14 cellular contexts compared by ENCODE assay signal in genomic region chr13:26881154-26881553, GRCh38.
A peak's percentile ranks its signal among the peaks of the same experiment; 100 is the strongest.
DNase-seq lines count a peak whose midpoint lies in the region; ATAC-seq and TF ChIP-seq lines count a peak whose summit lies in the region.
"Had no signal": no experiment of that assay in that cellular context is flagged by ENCODE, and none has a peak within 500 bp of the region (broad histone marks: within the 10 kb centered on the region; RNA-seq: fewer than 3 reads in every experiment).

No MANE protein-coding gene starts in this region.

- CTCF ChIA-PET in AG04450 (lab: Charles Lee) = no interaction called here
- CTCF ChIA-PET in IMR-90 (lab: Yijun Ruan, JAX) = no interaction called here
- CTCF ChIA-PET in activated CD8-positive, alpha-beta T cell treated with anti-CD3 and anti-CD28 coated beads for 36 hours (lab: Charles Lee) = no interaction called here

- ATAC-seq in IMR-90 (ENCODE audit: low read depth) = no peak
- ATAC-seq in activated CD8-positive, alpha-beta T cell treated with anti-CD3 and anti-CD28 coated beads for 36 hours = no peak
- ATAC-seq: natural killer cell treated with Interleukin-12 subunit alpha and Interleukin-12 subunit beta and Interleukin-15 and Interleukin-18, amount 100 ng/mL, for 72 hours had no signal

- in situ Hi-C loops in IMR-90 (cut with MboI; ENCODE audit: low sequenced_read_pairs) = loop anchor here (25.0 kb wide), 1 partner anchor 694 kb away; no protein-coding TSS in a partner anchor
- in situ Hi-C loops in astrocyte of the spinal cord (cut with HindIII; ENCODE audit: low sequenced_read_pairs) = no loop called here

- no peak overlapping the region for H4K5ac ChIP-seq in IMR-90 (ENCODE audit: low read depth, low read length)

- H3K9me3 Mint-ChIP-seq in type B pancreatic cell = no peaks in the 10 kb centered on the region
- peaks cover 5% of the 10 kb centered on the region for H3K9me3 Mint-ChIP-seq in activated CD8-positive, alpha-beta T cell treated with anti-CD3 and anti-CD28 coated beads for 36 hours
- H3K9me3 Mint-ChIP-seq in nephron progenitor cell = peaks cover 26% of the 10 kb centered on the region
- H3K9me3 Mint-ChIP-seq: natural killer cell treated with Interleukin-12 subunit alpha and Interleukin-12 subunit beta and Interleukin-15 and Interleukin-18, amount 100 ng/mL, for 72 hours had no signal

- H3K56ac ChIP-seq in IMR-90 (ENCODE audit: extremely low read depth, insufficient read depth, low read length) = no peak overlapping the region

- no peaks in the 10 kb centered on the region for H3K4me1 Mint-ChIP-seq in type B pancreatic cell (ENCODE audit: unreplicated experiment)
- no peaks in the 10 kb centered on the region for H3K4me1 Mint-ChIP-seq in activated CD8-positive, alpha-beta T cell treated with anti-CD3 and anti-CD28 coated beads for 36 hours (ENCODE audit: low read depth)
- peaks cover 5% of the 10 kb centered on the region for H3K4me1 Mint-ChIP-seq in nephron progenitor cell

- H2BK20ac ChIP-seq in IMR-90 (ENCODE audit: low read depth, low read length) = no peak overlapping the region

- POLR2A ChIA-PET in AG04450 (lab: Yijun Ruan, JAX) (no interaction called here), IMR-90 (lab: Charles Lee; ENCODE audit: unreplicated experiment) (no interaction called here)
- POLR2A ChIA-PET in activated CD8-positive, alpha-beta T cell treated with anti-CD3 and anti-CD28 coated beads for 36 hours (lab: Charles Lee) = no interaction called here

- H2BK15ac ChIP-seq in IMR-90 (ENCODE audit: low read depth, low read length) = no peak overlapping the region

- TF ChIP-seq EP300 in stomach (IDR thresholded peaks at IDR 0.05) = no peak

- no peak overlapping the region for H3K4ac ChIP-seq in IMR-90 (ENCODE audit: low read depth, low read length)

- H2BK120ac ChIP-seq in IMR-90 (ENCODE audit: low read depth, low read length) = no peak overlapping the region

- WGBS in IMR-90 (ENCODE audit: extremely low coverage in 2 of 2, insufficient read length in 1 of 2), 2 experiments = 15% methylated on average over 4 of the region's 6 CpGs; no CpG with 5 or more reads in 1 of the 2 experiments
- 35 to 63% (median 58%) methylated on average over 6 of the region's 6 CpGs for WGBS in stomach, 5 donors

- H2AK9ac ChIP-seq in IMR-90 (replicated peaks; ENCODE audit: low read depth, low read length, poor library complexity) = no peak overlapping the region

- no peak overlapping the region for H3K9ac ChIP-seq in IMR-90 (ENCODE audit: low read depth, low read length)

- H3K27me3 Mint-ChIP-seq in type B pancreatic cell (peaks cover 8% of the 10 kb centered on the region), nephron progenitor cell (ENCODE audit: low read depth, poor library complexity) (peaks cover 6% of the 10 kb centered on the region)
- peaks cover 12% of the 10 kb centered on the region for H3K27me3 Mint-ChIP-seq in activated CD8-positive, alpha-beta T cell treated with anti-CD3 and anti-CD28 coated beads for 36 hours

- dilution Hi-C loops in IMR-90 (cut with HindIII; ENCODE audit: low sequenced_read_pairs, unreplicated experiment) = no loop called here

- no peaks in the 10 kb centered on the region for H3K36me3 ChIP-seq in IMR-90 (ENCODE audit: control insufficient read depth, insufficient read depth, low read length)
- H3K36me3 ChIP-seq in stomach = no peaks in the 10 kb centered on the region

- intact Hi-C loops in IMR-90 (cut with micrococcal nuclease) (no loop called here), stomach (cut with DNase I; ENCODE audit: low total_unique reads) (no loop called here)
- intact Hi-C loops in activated CD8-positive, alpha-beta T cell treated with anti-CD3 and anti-CD28 coated beads for 36 hours (cut with micrococcal nuclease) = no loop called here

- H3K36me3 Mint-ChIP-seq in type B pancreatic cell (no peaks in the 10 kb centered on the region), nephron progenitor cell (ENCODE audit: low read depth) (peaks cover 3% of the 10 kb centered on the region)
- H3K36me3 Mint-ChIP-seq in activated CD8-positive, alpha-beta T cell treated with anti-CD3 and anti-CD28 coated beads for 36 hours (ENCODE audit: low read depth) = no peaks in the 10 kb centered on the region
- H3K36me3 Mint-ChIP-seq: natural killer cell treated with Interleukin-12 subunit alpha and Interleukin-12 subunit beta and Interleukin-15 and Interleukin-18, amount 100 ng/mL, for 72 hours had no signal

- H4K20me1 ChIP-seq in IMR-90 (ENCODE audit: insufficient read depth, low read length) = no peaks in the 10 kb centered on the region

- no peaks in the 10 kb centered on the region for H3K4me1 ChIP-seq in IMR-90 (ENCODE audit: control insufficient read depth, insufficient read depth, low read length)
- peaks cover 0 to 7% (median 0%) of the 10 kb centered on the region in 4 donors for H3K4me1 ChIP-seq in stomach

- H3K27ac Mint-ChIP-seq in type B pancreatic cell (no peak overlapping the region), nephron progenitor cell (no peak overlapping the region)
- H3K27ac Mint-ChIP-seq in activated CD8-positive, alpha-beta T cell treated with anti-CD3 and anti-CD28 coated beads for 36 hours = no peak overlapping the region
- H3K27ac Mint-ChIP-seq: natural killer cell treated with Interleukin-12 subunit alpha and Interleukin-12 subunit beta and Interleukin-15 and Interleukin-18, amount 100 ng/mL, for 72 hours had no signal

- H3K9me3 ChIP-seq in AG04450 (ENCODE audit: control insufficient read depth, insufficient read depth, low read length) (no peaks in the 10 kb centered on the region; the same call in 1 of the 2 replicates), IMR-90 (ENCODE audit: control insufficient read depth, insufficient read depth, low read length) (no peaks in the 10 kb centered on the region; the same call in 1 of the 2 replicates), stomach (peaks cover 0 to 21% (median 16%) of the 10 kb centered on the region in 4 donors)

- DNase-seq in AG04450 (ENCODE audit: low read depth, low spot score) (peak; percentile 3), IMR-90 (peak; percentile 47), astrocyte of the spinal cord (ENCODE audit: low read depth, low spot score) (peak; percentile 46), kidney glomerular epithelial cell (lab: John Stamatoyannopoulos, UW) (peak; percentile 65), type B pancreatic cell (ENCODE audit: extremely low spot score, unreplicated experiment) (no peak), nephron progenitor cell (no peak), stomach (no peak)
- DNase-seq in activated CD8-positive, alpha-beta T cell treated with anti-CD3 and anti-CD28 coated beads for 36 hours = no peak
- DNase-seq: activated CD4-positive, CD25-positive, alpha-beta regulatory T cell treated with anti-CD3 and anti-CD28 coated beads, Interleukin-2, amount 50 U/mL, for 72 hours; activated T-cell treated with anti-CD3 and anti-CD28 coated beads, Interleukin-2, amount 50 U/mL, for 48 hours; islet precursor cell had no signal

- H2AK5ac ChIP-seq in IMR-90 (ENCODE audit: low read depth, low read length) = no peak overlapping the region

- no peak overlapping the region for H2BK5ac ChIP-seq in IMR-90 (ENCODE audit: low read depth, low read length, poor library complexity, severe bottlenecking)

- TF ChIP-seq CTCF in AG04450 (IDR thresholded peaks at IDR 0.05; ENCODE audit: low read depth, low read length) = no peak
- TF ChIP-seq CTCF in IMR-90 (conservative IDR thresholded peaks at IDR 0.05; ENCODE audit: low read depth, low read length) = no peak
- TF ChIP-seq CTCF in astrocyte of the spinal cord (IDR thresholded peaks at IDR 0.05; ENCODE audit: low read depth, low read length) = no peak
- no peak for TF ChIP-seq CTCF in type B pancreatic cell (conservative IDR thresholded peaks at IDR 0.05)
- no peak for TF ChIP-seq CTCF in activated CD8-positive, alpha-beta T cell treated with anti-CD3 and anti-CD28 coated beads for 36 hours (IDR thresholded peaks at IDR 0.05)
- no peak for TF ChIP-seq CTCF in nephron progenitor cell (IDR thresholded peaks at IDR 0.05)
- TF ChIP-seq CTCF in stomach (IDR thresholded peaks at IDR 0.05) = no peak

- H3K4me3 ChIP-seq in AG04450 (ENCODE audit: low read depth, low read length) (no peak overlapping the region; the same call in 1 of the 2 replicates), IMR-90 (ENCODE audit: insufficient read depth, low read depth, low read length) (0 out of 2 replicates have a peak overlapping the region, but pooled peaks have one; percentile 11), astrocyte of the spinal cord (ENCODE audit: low read depth, low read length) (no peak overlapping the region), stomach (no peak overlapping the region)
- H3K4me3 ChIP-seq: SK-N-MC had no signal

- no peak for TF ChIP-seq RAD21 in IMR-90 (IDR thresholded peaks at IDR 0.05; ENCODE audit: low read length)

- no peaks in the 10 kb centered on the region for H3K27me3 ChIP-seq in AG04450 (ENCODE audit: control insufficient read depth, insufficient read depth, low read length)
- peaks cover 12% of the 10 kb centered on the region for H3K27me3 ChIP-seq in IMR-90 (ENCODE audit: control insufficient read depth, insufficient read depth, low read length)
- peaks cover 0 to 30% (median 0%) of the 10 kb centered on the region in 3 donors for H3K27me3 ChIP-seq in stomach

- no peak overlapping the region for H3K4me3 Mint-ChIP-seq in type B pancreatic cell
- no peak overlapping the region for H3K4me3 Mint-ChIP-seq in activated CD8-positive, alpha-beta T cell treated with anti-CD3 and anti-CD28 coated beads for 36 hours
- no peak overlapping the region for H3K4me3 Mint-ChIP-seq in nephron progenitor cell
- H3K4me3 Mint-ChIP-seq: natural killer cell treated with Interleukin-12 subunit alpha and Interleukin-12 subunit beta and Interleukin-15 and Interleukin-18, amount 100 ng/mL, for 72 hours had no signal

- BruUV-seq in IMR-90 (replicated peaks; lab: Mats Ljungman, UMichigan) = no TSS peak

- TF ChIP-seq POLR2A in IMR-90 (IDR thresholded peaks at IDR 0.05; ENCODE audit: low read depth, low read length) (no peak), stomach (IDR thresholded peaks at IDR 0.05) (no peak)

- no peaks in the 10 kb centered on the region for H3K9me1 ChIP-seq in IMR-90 (ENCODE audit: insufficient read depth, low read length)

- peak overlapping the region; percentile 34 for H2AFZ ChIP-seq in IMR-90 (replicated peaks; ENCODE audit: low read length, poor library complexity)

- H3K18ac ChIP-seq in IMR-90 (ENCODE audit: low read depth, low read length) = no peak overlapping the region

- no peak overlapping the region for H3K14ac ChIP-seq in IMR-90 (replicated peaks; ENCODE audit: low read depth, low read length)

- no peaks in the 10 kb centered on the region for H3K79me1 ChIP-seq in IMR-90 (ENCODE audit: low read depth in 1 of 2, low read length in 2 of 2)

- no peak overlapping the region for H4K8ac ChIP-seq in IMR-90 (ENCODE audit: low read depth in 2 of 2, low read length in 2 of 2)

- H4K91ac ChIP-seq in IMR-90 (ENCODE audit: insufficient read depth, low read depth, low read length) = no peak overlapping the region

- no peak overlapping the region for H3K23ac ChIP-seq in IMR-90 (ENCODE audit: low read depth, low read length)

- peak overlapping the region; percentile 22; the same call in 1 of the 2 replicates for H3K4me2 ChIP-seq in IMR-90 (ENCODE audit: low read depth, low read length)

- H3K27ac ChIP-seq in AG04450 (ENCODE audit: low read depth, low read length) (no peak overlapping the region), IMR-90 (ENCODE audit: insufficient read depth, low read length) (no peak overlapping the region), stomach (no peak overlapping the region)
- H3K27ac ChIP-seq: C4-2B, SK-N-MC had no signal

Comparison
In these comparisons a context has a peak if more than half of its experiments do, and no peak if none do; other contexts are left out.
1. DNase-seq: peak in AG04450 (single experiment), IMR-90 (single experiment), astrocyte of the spinal cord (single experiment) and kidney glomerular epithelial cell (single experiment); none in type B pancreatic cell (single experiment), activated CD8-positive, alpha-beta T cell treated with anti-CD3 and anti-CD28 coated beads for 36 hours (single experiment), nephron progenitor cell (single experiment) and stomach (single experiment).